8 cellular contexts compared by ENCODE assay signal in genomic region chr13:39684531-39685137, GRCh38. TPM values are rescaled to one million over a fixed set of nuclear protein-coding genes. Genes with fewer than 3 reads are reported as not detected.
A peak's percentile ranks its signal among the peaks of the same experiment; 100 is the strongest.
DNase-seq lines count a peak whose midpoint lies in the region; ATAC-seq, FAIRE-seq and TF ChIP-seq lines count a peak whose summit lies in the region.

No MANE protein-coding gene starts in this region.

- H3K36me3 Mint-ChIP-seq in T-helper 2 cell treated with Interferon-gamma antibody and Interleukin-4, amounts not matched to agents 5 μg/mL and 100 μg/mL, for 36 hours (ENCODE audit: low read depth) = peaks cover 24% of the 10 kb centered on the region
- H3K36me3 Mint-ChIP-seq in activated T-helper 17 cell treated with anti-CD3 and anti-CD28 coated beads, Interleukin-2, amount 50 U/mL, for 72 hours (ENCODE audit: low read depth) = peaks cover 61% of the 10 kb centered on the region

- DNase-seq in AG04449 (ENCODE audit: low read depth, low spot score) = peak; percentile 7
- DNase-seq in GM19239 (ENCODE audit: insufficient read length, low spot score) = no peak
- peak in 1 of 2 experiments; percentile 42 for DNase-seq in PC-9
- DNase-seq in fibroblast of mammary gland (ENCODE audit: low read depth) = peak; percentile 64
- DNase-seq in sciatic nerve (ENCODE audit: low spot score) = no peak
- DNase-seq in T-helper 2 cell treated with Interferon-gamma antibody and Interleukin-4, amounts not matched to agents 5 μg/mL and 100 μg/mL, for 36 hours (ENCODE audit: low spot score) = no peak
- no peak for DNase-seq in KG1 (lab: John Stamatoyannopoulos, UW)

- H3K4me1 Mint-ChIP-seq in T-helper 2 cell treated with Interferon-gamma antibody and Interleukin-4, amounts not matched to agents 5 μg/mL and 100 μg/mL, for 36 hours (ENCODE audit: low read depth) = peaks cover 23% of the 10 kb centered on the region
- peaks cover 14% of the 10 kb centered on the region for H3K4me1 Mint-ChIP-seq in activated T-helper 17 cell treated with anti-CD3 and anti-CD28 coated beads, Interleukin-2, amount 50 U/mL, for 72 hours

- no peak overlapping the region for H3K4me3 Mint-ChIP-seq in T-helper 2 cell treated with Interferon-gamma antibody and Interleukin-4, amounts not matched to agents 5 μg/mL and 100 μg/mL, for 36 hours
- H3K4me3 Mint-ChIP-seq in activated T-helper 17 cell treated with anti-CD3 and anti-CD28 coated beads, Interleukin-2, amount 50 U/mL, for 72 hours = no peak overlapping the region

- peak; percentile 39 for ATAC-seq in sciatic nerve
- ATAC-seq in activated T-helper 17 cell treated with anti-CD3 and anti-CD28 coated beads, Interleukin-2, amount 50 U/mL, for 72 hours (replicated peaks) = no peak

- H3K79me2 ChIP-seq in PC-9 (ENCODE audit: low read depth) = no peaks in the 10 kb centered on the region

- BruUV-seq in PC-9 (replicated peaks; lab: Mats Ljungman, UMichigan) = no TSS peak

- peaks cover 3% of the 10 kb centered on the region; the same call in 1 of the 2 replicates for H3K36me3 ChIP-seq in PC-9 (ENCODE audit: low read depth)

- TF ChIP-seq CTCF in AG04449 (IDR thresholded peaks at IDR 0.05; ENCODE audit: insufficient read depth, low read length, missing control alignments) (peak; percentile 4), PC-9 (conservative IDR thresholded peaks at IDR 0.05) (peak; percentile 66), fibroblast of mammary gland (conservative IDR thresholded peaks at IDR 0.05; ENCODE audit: control insufficient read depth, insufficient read depth, low read depth, low read length) (no peak)

- H3K4me1 ChIP-seq in PC-9 (replicated peaks; ENCODE audit: insufficient read depth) = no peaks in the 10 kb centered on the region

- H3K9me3 Mint-ChIP-seq in T-helper 2 cell treated with Interferon-gamma antibody and Interleukin-4, amounts not matched to agents 5 μg/mL and 100 μg/mL, for 36 hours = no peaks in the 10 kb centered on the region
- H3K9me3 Mint-ChIP-seq in activated T-helper 17 cell treated with anti-CD3 and anti-CD28 coated beads, Interleukin-2, amount 50 U/mL, for 72 hours = no peaks in the 10 kb centered on the region

- H3K9me3 ChIP-seq in PC-9 (ENCODE audit: insufficient read depth, low read depth) = no peaks in the 10 kb centered on the region

- H3K27me3 Mint-ChIP-seq in T-helper 2 cell treated with Interferon-gamma antibody and Interleukin-4, amounts not matched to agents 5 μg/mL and 100 μg/mL, for 36 hours (ENCODE audit: low read depth) = no peaks in the 10 kb centered on the region
- no peaks in the 10 kb centered on the region for H3K27me3 Mint-ChIP-seq in activated T-helper 17 cell treated with anti-CD3 and anti-CD28 coated beads, Interleukin-2, amount 50 U/mL, for 72 hours

- H2AFZ ChIP-seq in PC-9 = no peak overlapping the region

- CTCF ChIA-PET in AG04449 (lab: Yijun Ruan, JAX) (interaction anchor here (0.9 to 4.7 kb wide), 13 partner anchors 8 to 1094 kb away, joined by 3 to 48 read pairs (median 6); no protein-coding TSS in a partner anchor), PC-9 (lab: Charles Lee) (interaction anchor here (0.7 kb wide), 1 partner anchor 712 kb away, joined by 3 read pairs; no protein-coding TSS in a partner anchor)

- H3K27me3 ChIP-seq in PC-9 (ENCODE audit: insufficient read depth, low read depth) = no peaks in the 10 kb centered on the region

- H4K20me1 ChIP-seq in PC-9 (ENCODE audit: insufficient read depth) = no peaks in the 10 kb centered on the region

- peak; percentile 78 for FAIRE-seq in GM19239 (lab: Jason Lieb, UNC)

- H3K9me2 ChIP-seq in PC-9 (ENCODE audit: insufficient read depth) = no peaks in the 10 kb centered on the region

- H3K27ac ChIP-seq in PC-9 = no peak overlapping the region

- H3K4me2 ChIP-seq in PC-9 = no peak overlapping the region

- intact Hi-C loops in PC-9 (cut with micrococcal nuclease; ENCODE audit: unreplicated experiment) (loop anchor here (5.0 kb wide), 1 partner anchor 1093 kb away; no protein-coding TSS in a partner anchor), sciatic nerve (cut with DNase I) (no loop called here)

- H3K4me3 ChIP-seq in AG04449 (ENCODE audit: low read depth, low read length) (no peak overlapping the region), PC-9 (no peak overlapping the region), fibroblast of mammary gland (ENCODE audit: control insufficient read depth, low read depth, low read length) (no peak overlapping the region)

- POLR2A ChIA-PET in AG04449 (lab: Yijun Ruan, JAX) = no interaction called here
- POLR2A ChIA-PET in PC-9 (lab: Charles Lee; ENCODE audit: unreplicated experiment) = interaction anchor here (0.5 kb wide), 1 partner anchor 648 kb away, joined by 4 read pairs; no protein-coding TSS in a partner anchor

- H3F3A ChIP-seq in PC-9 (ENCODE audit: insufficient read depth, low read depth) = 0 out of 2 replicates have a peak, but pooled peaks cover 4% of the 10 kb centered on the region

- no peak overlapping the region for H3K27ac Mint-ChIP-seq in T-helper 2 cell treated with Interferon-gamma antibody and Interleukin-4, amounts not matched to agents 5 μg/mL and 100 μg/mL, for 36 hours
- no peak overlapping the region for H3K27ac Mint-ChIP-seq in activated T-helper 17 cell treated with anti-CD3 and anti-CD28 coated beads, Interleukin-2, amount 50 U/mL, for 72 hours

RNA-seq across cellular contexts. Expression of gene COG6, which starts 29.2 kb away (rescaled TPM):
- total RNA-seq in PC-9 (2021) = 23.7 and 24.3 TPM in 2 replicates
- total RNA-seq in sciatic nerve = 41.6 TPM
- total RNA-seq in activated T-helper 17 cell treated with anti-CD3 and anti-CD28 coated beads, Interleukin-2, amount 50 U/mL, for 72 hours = 10 to 100 TPM; 31.3 to 47.3 TPM

Comparison
In these comparisons a context has a peak if more than half of its experiments do, and no peak if none do; other contexts are left out.
1. DNase-seq: peak in AG04449 (single experiment) and fibroblast of mammary gland (single experiment); none in GM19239 (single experiment), sciatic nerve (single experiment), T-helper 2 cell treated with Interferon-gamma antibody and Interleukin-4, amounts not matched to agents 5 μg/mL and 100 μg/mL, for 36 hours (single experiment) and KG1 (single experiment).